Comparison of ENCODE assay signal across 6 cellular contexts in the genomic region with DNA sequence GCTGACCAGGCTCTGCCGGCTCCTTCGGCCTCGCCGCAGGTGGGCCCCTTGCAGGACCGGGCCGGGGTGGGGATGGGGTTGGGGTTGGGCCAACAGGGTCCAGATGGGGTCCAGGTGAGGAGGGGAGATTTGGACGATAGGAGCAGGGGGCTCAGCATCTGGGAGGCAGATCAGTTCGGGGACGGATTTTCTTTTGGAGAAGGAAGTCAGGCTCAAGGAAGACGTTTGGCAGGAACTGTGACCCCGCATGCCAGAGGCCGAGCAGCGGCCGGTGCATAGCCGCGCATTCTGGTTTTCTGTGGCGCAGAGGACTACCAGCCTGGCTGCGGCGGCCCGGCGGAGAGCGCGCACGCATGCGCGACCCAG. TPM values are rescaled to one million over a fixed set of nuclear protein-coding genes. Genes with fewer than 3 reads are reported as not detected.
DNase-seq lines count a peak whose midpoint lies in the region; ATAC-seq and TF ChIP-seq lines count a peak whose summit lies in the region.

No MANE protein-coding gene starts in this region.

- peak overlapping the region; percentile 88 to 97 (median 93) for H3K9ac ChIP-seq in BLaER1 treated with 17β-estradiol and CSF1 and Interleukin-3, amounts not matched to agents 10 nM and 100 nM
- peak overlapping the region; percentile 83 for H3K9ac ChIP-seq in iPS-15b (ENCODE audit: low read depth, low read length)

- H3K9me3 ChIP-seq in BLaER1 treated with 17β-estradiol and CSF1 and Interleukin-3, amounts not matched to agents 10 nM and 100 nM (replicated peaks in 1 of 11): no peaks in the 10 kb centered on the region
- H3K9me3 ChIP-seq in iPS-15b (ENCODE audit: control insufficient read depth, insufficient read depth, low read length): no peaks in the 10 kb centered on the region

- DNase-seq in NCI-H1105 (lab: John Stamatoyannopoulos, UW) (no peak), NCI-H446 treated with DMSO at 0.1 percent for 48 hours (lab: John Stamatoyannopoulos, UW) (no peak)

- no peak for ATAC-seq in HG03025 (IDR thresholded peaks at IDR 0.05; ENCODE audit: low FRiP score, unreplicated experiment)

- H3K36me3 ChIP-seq in BLaER1 treated with 17β-estradiol and CSF1 and Interleukin-3, amounts not matched to agents 10 nM and 100 nM: peaks cover 38 to 49% (median 40%) of the 10 kb centered on the region in 11 experiments
- peaks cover 35% of the 10 kb centered on the region for H3K36me3 ChIP-seq in iPS-15b (ENCODE audit: control insufficient read depth, insufficient read depth, low read length)

- peaks cover 45 to 65% (median 59%) of the 10 kb centered on the region in 10 experiments for H3K4me1 ChIP-seq in BLaER1 treated with 17β-estradiol and CSF1 and Interleukin-3, amounts not matched to agents 10 nM and 100 nM
- peaks cover 11% of the 10 kb centered on the region for H3K4me1 ChIP-seq in iPS-15b (ENCODE audit: control insufficient read depth, insufficient read depth, low read length)

- H3K4me3 ChIP-seq in BLaER1 treated with 17β-estradiol and CSF1 and Interleukin-3, amounts not matched to agents 10 nM and 100 nM: peak overlapping the region; percentile 86 to 99 (median 98)
- H3K4me3 ChIP-seq in iPS-15b (ENCODE audit: low read depth, low read length): peak overlapping the region; percentile 93

- peaks cover 40 to 41% (median 41%) of the 10 kb centered on the region in 11 experiments for H4K20me1 ChIP-seq in BLaER1 treated with 17β-estradiol and CSF1 and Interleukin-3, amounts not matched to agents 10 nM and 100 nM

- H3K27me3 ChIP-seq in BLaER1 treated with 17β-estradiol and CSF1 and Interleukin-3, amounts not matched to agents 10 nM and 100 nM: no peaks in the 10 kb centered on the region
- no peaks in the 10 kb centered on the region for H3K27me3 ChIP-seq in iPS-15b (ENCODE audit: control insufficient read depth, insufficient read depth, low read length)

- H3K4me2 ChIP-seq in BLaER1 treated with 17β-estradiol and CSF1 and Interleukin-3, amounts not matched to agents 10 nM and 100 nM: peak overlapping the region; percentile 88 to 99 (median 94)

- H3K27ac ChIP-seq in BLaER1 treated with 17β-estradiol and CSF1 and Interleukin-3, amounts not matched to agents 10 nM and 100 nM: peak overlapping the region; percentile 70 to 98 (median 94)

TF ChIP-seq in PFSK-1, 5 proteins besides CTCF, POLR2A, EP300 and RAD21:
- TF ChIP-seq TAF1 (IDR thresholded peaks at IDR 0.05; ENCODE audit: borderline replicate concordance, insufficient read depth, low read length) (no peak), POLR2AphosphoS5 (IDR thresholded peaks at IDR 0.05; ENCODE audit: low read depth, low read length) (peak; percentile 50; the same call in 1 of the 2 replicates)

RNA-seq across cellular contexts. Expression of gene ALDOA, which starts 0.8 kb away (rescaled TPM):
- polyA plus RNA-seq in PFSK-1 (2012; ENCODE audit: insufficient read length, low read depth): 1,169 TPM

RNA-seq across cellular contexts. Expression of gene PPP4C, which starts 11.1 kb away (rescaled TPM):
- polyA plus RNA-seq in PFSK-1 (2012; ENCODE audit: insufficient read length, low read depth): 163 TPM

RNA-seq across cellular contexts. Expression of gene TBX6, which starts 27.0 kb away (rescaled TPM):
- 0.23 TPM for polyA plus RNA-seq in PFSK-1 (2012; ENCODE audit: insufficient read length, low read depth)

RNA-seq across cellular contexts. Expression of gene YPEL3, which starts 31.3 kb away (rescaled TPM):
- 9.8 TPM for polyA plus RNA-seq in PFSK-1 (2012; ENCODE audit: insufficient read length, low read depth)

RNA-seq across cellular contexts. Expression of gene TLCD3B, which starts 33.7 kb away (rescaled TPM):
- polyA plus RNA-seq in PFSK-1 (2012; ENCODE audit: insufficient read length, low read depth): 0.72 TPM
